ENCODE assay signal across 11 cellular contexts in the genomic region with DNA sequence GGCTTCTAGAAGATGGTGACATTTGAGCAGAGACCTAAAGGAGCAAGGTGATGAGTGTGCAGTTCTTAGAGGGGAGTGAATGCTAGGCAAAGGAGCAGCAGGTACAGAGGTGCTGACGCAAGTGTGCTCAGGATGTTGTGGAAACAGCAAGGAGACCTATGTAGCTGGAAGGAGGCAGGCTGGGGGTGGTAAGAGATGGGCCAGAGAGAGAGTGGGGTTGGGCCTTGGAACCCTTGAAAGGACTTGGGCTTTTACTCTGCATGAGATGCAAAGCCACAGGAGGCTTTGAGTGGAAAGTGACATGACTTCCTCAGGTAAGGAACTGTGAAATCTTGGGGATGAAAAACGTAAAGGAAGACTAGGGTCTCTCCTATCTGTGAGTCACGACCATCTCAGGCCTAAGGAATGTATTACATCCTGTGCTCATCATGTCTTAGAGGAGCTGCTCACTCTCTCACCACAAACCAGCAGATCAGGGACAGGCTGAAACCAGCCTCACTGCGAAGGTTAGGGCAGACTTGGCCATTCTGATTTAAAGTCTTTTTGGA.
DNase-seq lines count a peak whose midpoint lies in the region; ATAC-seq and TF ChIP-seq lines count a peak whose summit lies in the region.
"Had no signal": no experiment of that assay in that cellular context is flagged by ENCODE, and none has a peak within 500 bp of the region (broad histone marks: within the 10 kb centered on the region; RNA-seq: fewer than 3 reads in every experiment).

No MANE protein-coding gene starts in this region.

- no peak overlapping the region for H3K4me3 Mint-ChIP-seq in MCF 10A (ENCODE audit: unreplicated experiment)
- H3K4me3 Mint-ChIP-seq in type B pancreatic cell: no peak overlapping the region

- TF ChIP-seq EP300 in esophagus muscularis mucosa (IDR thresholded peaks at IDR 0.05): no peak

- CTCF ChIA-PET in MCF 10A (lab: Yijun Ruan, JAX): interaction anchor here (0.7 kb wide), 1 partner anchor 31 kb away, joined by 4 read pairs; no protein-coding TSS in a partner anchor

- H3K27me3 Mint-ChIP-seq in MCF 10A (ENCODE audit: insufficient read depth, unreplicated experiment) (no peaks in the 10 kb centered on the region), type B pancreatic cell (no peaks in the 10 kb centered on the region)

- WGBS in esophagus muscularis mucosa: 51% methylated on average over 4 of the region's 4 CpGs
- 33 to 74% methylated on average over 4 of the region's 4 CpGs for WGBS in heart right ventricle, 2 donors

- H3K4me3 ChIP-seq in breast epithelium (no peak overlapping the region), esophagus muscularis mucosa (no peak overlapping the region), heart right ventricle (no peak overlapping the region)

- TF ChIP-seq CTCF in MCF 10A (IDR thresholded peaks at IDR 0.05; ENCODE audit: unreplicated experiment): no peak
- TF ChIP-seq CTCF in breast epithelium (IDR thresholded peaks at IDR 0.05): no peak
- no peak for TF ChIP-seq CTCF in esophagus muscularis mucosa (IDR thresholded peaks at IDR 0.05)
- TF ChIP-seq CTCF in type B pancreatic cell (conservative IDR thresholded peaks at IDR 0.05): no peak
- no peak for TF ChIP-seq CTCF in heart right ventricle (IDR thresholded peaks at IDR 0.05)

- no peaks in the 10 kb centered on the region for H3K36me3 Mint-ChIP-seq in MCF 10A (ENCODE audit: insufficient read depth, unreplicated experiment)
- no peaks in the 10 kb centered on the region for H3K36me3 Mint-ChIP-seq in type B pancreatic cell

- H3K27me3 ChIP-seq in breast epithelium (no peaks in the 10 kb centered on the region), esophagus muscularis mucosa (no peaks in the 10 kb centered on the region), heart right ventricle (no peaks in the 10 kb centered on the region)

- H3K4me1 Mint-ChIP-seq in MCF 10A (ENCODE audit: insufficient read depth, unreplicated experiment): peaks cover 51% of the 10 kb centered on the region
- peaks cover 11% of the 10 kb centered on the region for H3K4me1 Mint-ChIP-seq in type B pancreatic cell (ENCODE audit: unreplicated experiment)

- TF ChIP-seq POLR2A in breast epithelium (IDR thresholded peaks at IDR 0.05) (no peak), esophagus muscularis mucosa (IDR thresholded peaks at IDR 0.05; ENCODE audit: low read depth) (no peak)

- intact Hi-C loops in MCF 10A (cut with micrococcal nuclease) (loop anchor here (5.0 kb wide), 1 partner anchor 48 kb away; no protein-coding TSS in a partner anchor), breast epithelium (cut with DNase I; ENCODE audit: low total_unique reads) (no loop called here), esophagus muscularis mucosa (cut with DNase I) (no loop called here), heart right ventricle (cut with DNase I) (no loop called here)

- H3K4me1 ChIP-seq in breast epithelium (no peaks in the 10 kb centered on the region), esophagus muscularis mucosa (peaks cover 30 to 74% (median 60%) of the 10 kb centered on the region in 4 donors), heart right ventricle (peaks cover 8 to 62% (median 41%) of the 10 kb centered on the region in 9 donors)

- BruUV-seq in MCF 10A (replicated peaks; lab: Mats Ljungman, UMichigan): no TSS peak

- peak overlapping the region; percentile 76 for H3K27ac Mint-ChIP-seq in MCF 10A (ENCODE audit: low read depth, unreplicated experiment)
- H3K27ac Mint-ChIP-seq in type B pancreatic cell: peak overlapping the region; percentile 25

- ATAC-seq in HG02840 (IDR thresholded peaks at IDR 0.05; ENCODE audit: low FRiP score, unreplicated experiment) (no peak), heart right ventricle (no peak)

- H3K9me3 ChIP-seq in breast epithelium (no peaks in the 10 kb centered on the region), esophagus muscularis mucosa (no peaks in the 10 kb centered on the region), heart right ventricle (peaks cover 0 to 4% (median 0%) of the 10 kb centered on the region in 11 donors)

- POLR2A ChIA-PET in MCF 10A (lab: Yijun Ruan, JAX): interaction anchor here (0.6 to 7.9 kb wide), 9 partner anchors 8 to 96 kb away, joined by 3 to 95 read pairs (median 3); a partner anchor contains a TSS

- peak; percentile 82 for DNase-seq in MCF 10A (ENCODE audit: unreplicated experiment)
- DNase-seq in breast epithelium (ENCODE audit: low spot score in 2 of 2): no peak
- peak; percentile 81 for DNase-seq in SW480 (ENCODE audit: low spot score)
- no peak for DNase-seq in esophagus muscularis mucosa (ENCODE audit: extremely low spot score)
- DNase-seq in type B pancreatic cell (ENCODE audit: extremely low spot score, unreplicated experiment): no peak
- DNase-seq in NCI-H748 treated with DMSO at 0.1 percent for 48 hours (lab: John Stamatoyannopoulos, UW): no peak
- no peak for DNase-seq in heart right ventricle
- DNase-seq: DMS79, head of caudate nucleus, T-helper 9 cell had no signal

- H3K36me3 ChIP-seq in breast epithelium (no peaks in the 10 kb centered on the region), esophagus muscularis mucosa (no peaks in the 10 kb centered on the region), heart right ventricle (peaks cover 0 to 9% (median 0%) of the 10 kb centered on the region in 9 donors)

- no peaks in the 10 kb centered on the region for H3K9me3 Mint-ChIP-seq in MCF 10A (ENCODE audit: unreplicated experiment)
- H3K9me3 Mint-ChIP-seq in type B pancreatic cell: no peaks in the 10 kb centered on the region

- no peak overlapping the region for H3K27ac ChIP-seq in breast epithelium
- peak overlapping the region; percentile 52 to 75 (median 66) for H3K27ac ChIP-seq in esophagus muscularis mucosa (replicated peaks in 1 of 4)
- H3K27ac ChIP-seq in heart right ventricle: peak overlapping the region in 1 of 10 donors; percentile 21

Comparison
In these comparisons a context has a peak if more than half of its experiments do, and no peak if none do; other contexts are left out.
1. DNase-seq: peak in MCF 10A (single experiment) and SW480 (single experiment); none in breast epithelium (0 of 2), esophagus muscularis mucosa (single experiment), type B pancreatic cell (single experiment), NCI-H748 treated with DMSO at 0.1 percent for 48 hours (single experiment) and heart right ventricle (0 of 2).
2. H3K27ac ChIP-seq: peak in esophagus muscularis mucosa (4 of 4); none in breast epithelium (0 of 2).